Comparison of ENCODE assay signal across 12 cellular contexts in genomic region chrX:31168596-31168995, GRCh38.
DNase-seq lines count a peak whose midpoint lies in the region; ATAC-seq, FAIRE-seq and TF ChIP-seq lines count a peak whose summit lies in the region.
"Had no signal": no experiment of that assay in that cellular context is flagged by ENCODE, and none has a peak within 500 bp of the region (broad histone marks: within the 10 kb centered on the region; RNA-seq: fewer than 3 reads in every experiment).

No MANE protein-coding gene starts in this region.

- ATAC-seq in GM19395 (IDR thresholded peaks at IDR 0.05; ENCODE audit: unreplicated experiment) (peak; percentile 99), HG02759 (IDR thresholded peaks at IDR 0.05; ENCODE audit: unreplicated experiment) (peak; percentile 99), HG03432 (IDR thresholded peaks at IDR 0.05; ENCODE audit: unreplicated experiment) (peak; percentile 99)
- no peak for ATAC-seq in stimulated activated naive CD8-positive, alpha-beta T cell treated with anti-CD3 and anti-CD28 coated beads, Interleukin-15, Interleukin-2, amounts not matched to agents 100 U/mL and 50 U/mL, for 24 hours
- ATAC-seq: naive thymus-derived CD8-positive, alpha-beta T cell had no signal

- intact Hi-C loops in A673 (cut with micrococcal nuclease; ENCODE audit: unreplicated experiment) (no loop called here), adrenal gland (cut with DNase I) (no loop called here), breast epithelium (cut with DNase I; ENCODE audit: low total_unique reads) (no loop called here)

- FAIRE-seq in GM12891 (lab: Jason Lieb, UNC): peak; percentile 91

- CTCF ChIA-PET in A673 (lab: Charles Lee): no interaction called here

- H3K4me3 ChIP-seq in A673 (ENCODE audit: low read depth, low read length, poor library complexity, severe bottlenecking) (no peak overlapping the region), adrenal gland (no peak overlapping the region), breast epithelium (no peak overlapping the region)

- H3K4me1 ChIP-seq in A673 (ENCODE audit: insufficient read depth, low read length, poor library complexity, severe bottlenecking) (peaks cover 6% of the 10 kb centered on the region), adrenal gland (replicated peaks in 1 of 2) (no peaks in the 10 kb centered on the region), breast epithelium (no peaks in the 10 kb centered on the region)

- TF ChIP-seq POLR2A in GM12891 (IDR thresholded peaks at IDR 0.05; ENCODE audit: low read depth, low read length): no peak
- TF ChIP-seq POLR2A in adrenal gland (IDR thresholded peaks at IDR 0.05): no peak
- no peak for TF ChIP-seq POLR2A in breast epithelium (IDR thresholded peaks at IDR 0.05)

- BruUV-seq in A673 (replicated peaks; lab: Mats Ljungman, UMichigan): no TSS peak

- TF ChIP-seq CTCF in A673 (conservative IDR thresholded peaks at IDR 0.05; ENCODE audit: low read depth, low read length) (no peak), adrenal gland (IDR thresholded peaks at IDR 0.05) (no peak), breast epithelium (IDR thresholded peaks at IDR 0.05) (no peak)

- DNase-seq in GM12891 (ENCODE audit: insufficient read length, low spot score): no peak
- no peak for DNase-seq in stimulated activated naive CD8-positive, alpha-beta T cell treated with anti-CD3 and anti-CD28 coated beads, Interleukin-15, Interleukin-2, amounts not matched to agents 100 U/mL and 50 U/mL, for 24 hours
- DNase-seq in A673 (ENCODE audit: low spot score): no peak
- no peak for DNase-seq in adrenal gland
- no peak for DNase-seq in breast epithelium (ENCODE audit: low spot score in 2 of 2)
- DNase-seq: DND-41; H7; naive thymus-derived CD8-positive, alpha-beta T cell; SHP77 had no signal

- H3K27ac ChIP-seq in A673 (ENCODE audit: low read depth, low read length, poor library complexity, severe bottlenecking) (no peak overlapping the region), adrenal gland (no peak overlapping the region), breast epithelium (no peak overlapping the region)

- no peaks in the 10 kb centered on the region for H3K36me3 ChIP-seq in A673 (ENCODE audit: insufficient read depth, low read length, poor library complexity, severe bottlenecking)
- H3K36me3 ChIP-seq in adrenal gland (replicated peaks in 1 of 2): no peaks in the 10 kb centered on the region
- H3K36me3 ChIP-seq in breast epithelium: no peaks in the 10 kb centered on the region

- H3K27me3 ChIP-seq in A673 (replicated peaks; ENCODE audit: insufficient read depth, low read depth, low read length, poor library complexity): no peaks in the 10 kb centered on the region
- H3K27me3 ChIP-seq in adrenal gland: no peaks in the 10 kb centered on the region
- peaks cover 0 to 29% of the 10 kb centered on the region in 2 donors for H3K27me3 ChIP-seq in breast epithelium

- POLR2A ChIA-PET in A673 (lab: Charles Lee; ENCODE audit: low non-redundant PET): no interaction called here

- H3K9me3 ChIP-seq in A673 (ENCODE audit: low read depth, low read length, poor library complexity, severe bottlenecking) (no peaks in the 10 kb centered on the region), adrenal gland (replicated peaks in 1 of 3) (no peaks in the 10 kb centered on the region), breast epithelium (no peaks in the 10 kb centered on the region)

TF ChIP-seq in GM12891, 5 proteins besides CTCF, POLR2A, EP300 and RAD21:
- no peak for TF ChIP-seq POLR2AphosphoS5 (IDR thresholded peaks at IDR 0.05; ENCODE audit: low read depth, low read length)
- TF ChIP-seq SPI1 (IDR thresholded peaks at IDR 0.05; ENCODE audit: low read depth, low read length): peak; percentile 78
TF ChIP-seq in GM12891: peak in this region for 1.
